Comparison of ENCODE assay signal across 1 cellular context in the genomic region with DNA sequence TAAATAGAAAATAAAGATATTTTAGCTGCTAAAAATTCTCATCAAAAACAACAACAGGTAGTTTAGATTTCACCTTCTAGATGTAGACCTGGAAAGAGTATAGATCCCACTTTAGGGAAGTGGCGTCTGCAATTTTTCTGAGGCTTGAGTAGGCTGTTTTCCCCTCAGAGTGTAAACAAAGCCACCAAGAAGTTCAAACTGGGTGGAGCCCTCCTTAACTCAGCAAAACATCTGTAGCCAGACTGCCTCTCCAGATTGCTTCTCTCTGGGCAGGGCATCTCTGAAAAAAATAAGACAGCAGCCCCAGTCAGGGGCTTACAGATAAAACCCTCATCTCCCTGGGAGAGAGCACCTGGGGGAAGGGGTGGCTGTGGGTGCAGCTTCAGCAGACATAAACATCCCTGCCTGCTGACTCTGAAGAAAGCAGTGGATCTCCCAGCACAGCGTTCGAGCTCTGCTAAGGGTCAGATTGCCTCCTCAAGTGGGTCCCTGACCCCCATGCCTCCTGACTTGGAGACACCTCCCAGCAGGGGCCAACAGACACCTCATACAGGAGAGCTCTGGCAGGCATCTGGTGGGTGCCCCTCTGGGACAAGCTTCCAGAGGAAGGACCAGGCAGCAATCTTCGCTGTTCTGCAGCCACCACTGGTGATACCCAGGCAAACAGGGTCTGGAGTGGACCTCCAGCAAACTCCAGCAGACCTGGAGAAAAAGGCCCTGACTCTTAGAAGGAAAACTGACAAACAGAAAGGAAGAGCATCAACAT.
TF ChIP-seq lines count a peak whose summit lies in the region.

No MANE protein-coding gene starts in this region.

TF ChIP-seq in K562, 482 proteins besides CTCF, POLR2A, EP300 and RAD21 (continued from another document):
- TF ChIP-seq TEAD4 (IDR thresholded peaks at IDR 0.05; ENCODE audit: low read length) (peak; percentile 87), TEAD4 (CRISPR knock-in tag; IDR thresholded peaks at IDR 0.05; ENCODE audit: borderline replicate concordance) (no peak), ZNF431 (CRISPR knock-in tag; IDR thresholded peaks at IDR 0.05) (no peak), ARID1B (IDR thresholded peaks at IDR 0.05) (peak; percentile 87), SRSF7 (optimal IDR thresholded peaks at IDR 0.05; ENCODE audit: low read depth, low read length) (no peak), STAT5A (IDR thresholded peaks at IDR 0.05; ENCODE audit: borderline replicate concordance, low read length) (peak; percentile 43; the same call in 1 of the 2 replicates), ZNF282 (CRISPR knock-in tag; IDR thresholded peaks at IDR 0.05) (no peak), KDM1A (IDR thresholded peaks at IDR 0.05) (peak; percentile 75 to 82), SMARCE1 (IDR thresholded peaks at IDR 0.05) (peak; percentile 38; the same call in 1 of the 2 replicates), SOX6 (IDR thresholded peaks at IDR 0.05) (peak; percentile 47; the same call in 1 of the 2 replicates), SPI1 (IDR thresholded peaks at IDR 0.05; ENCODE audit: borderline replicate concordance, low read depth, low read length) (peak; percentile 65; the same call in 1 of the 2 replicates), CBFA2T3 (IDR thresholded peaks at IDR 0.05) (peak; percentile 93), HNRNPUL1 (IDR thresholded peaks at IDR 0.05; ENCODE audit: low read length) (no peak), FOXK2 (conservative IDR thresholded peaks at IDR 0.05 in 1 of 2, IDR thresholded peaks at IDR 0.05 in 1 of 2; ENCODE audit: low read depth in 2 of 2) (peak; percentile 73 to 74), FOXA3 (CRISPR knock-in tag; conservative IDR thresholded peaks at IDR 0.05 in 1 of 2, IDR thresholded peaks at IDR 0.05 in 1 of 2) (0 out of 4 replicates have a peak, but pooled peaks of 1 of the 2 experiments have one; percentile 19), ZNF175 (CRISPR knock-in tag; IDR thresholded peaks at IDR 0.05; ENCODE audit: low read depth) (no peak), DPF2 (IDR thresholded peaks at IDR 0.05) (peak; percentile 67; the same call in 1 of the 2 replicates), NFXL1 (CRISPR knock-in tag; IDR thresholded peaks at IDR 0.05) (no peak), POLR2AphosphoS5 (IDR thresholded peaks at IDR 0.05; ENCODE audit: control insufficient read depth, insufficient read depth, low read depth, low read length) (peak; percentile 73), TAL1 (IDR thresholded peaks at IDR 0.05) (peak; percentile 88)
- TF ChIP-seq, protein P1, sequence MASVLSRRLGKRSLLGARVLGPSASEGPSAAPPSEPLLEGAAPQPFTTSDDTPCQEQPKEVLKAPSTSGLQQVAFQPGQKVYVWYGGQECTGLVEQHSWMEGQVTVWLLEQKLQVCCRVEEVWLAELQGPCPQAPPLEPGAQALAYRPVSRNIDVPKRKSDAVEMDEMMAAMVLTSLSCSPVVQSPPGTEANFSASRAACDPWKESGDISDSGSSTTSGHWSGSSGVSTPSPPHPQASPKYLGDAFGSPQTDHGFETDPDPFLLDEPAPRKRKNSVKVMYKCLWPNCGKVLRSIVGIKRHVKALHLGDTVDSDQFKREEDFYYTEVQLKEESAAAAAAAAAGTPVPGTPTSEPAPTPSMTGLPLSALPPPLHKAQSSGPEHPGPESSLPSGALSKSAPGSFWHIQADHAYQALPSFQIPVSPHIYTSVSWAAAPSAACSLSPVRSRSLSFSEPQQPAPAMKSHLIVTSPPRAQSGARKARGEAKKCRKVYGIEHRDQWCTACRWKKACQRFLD (CRISPR knock-in tag; IDR thresholded peaks at IDR 0.05): no peak
- TF ChIP-seq, protein P2, sequence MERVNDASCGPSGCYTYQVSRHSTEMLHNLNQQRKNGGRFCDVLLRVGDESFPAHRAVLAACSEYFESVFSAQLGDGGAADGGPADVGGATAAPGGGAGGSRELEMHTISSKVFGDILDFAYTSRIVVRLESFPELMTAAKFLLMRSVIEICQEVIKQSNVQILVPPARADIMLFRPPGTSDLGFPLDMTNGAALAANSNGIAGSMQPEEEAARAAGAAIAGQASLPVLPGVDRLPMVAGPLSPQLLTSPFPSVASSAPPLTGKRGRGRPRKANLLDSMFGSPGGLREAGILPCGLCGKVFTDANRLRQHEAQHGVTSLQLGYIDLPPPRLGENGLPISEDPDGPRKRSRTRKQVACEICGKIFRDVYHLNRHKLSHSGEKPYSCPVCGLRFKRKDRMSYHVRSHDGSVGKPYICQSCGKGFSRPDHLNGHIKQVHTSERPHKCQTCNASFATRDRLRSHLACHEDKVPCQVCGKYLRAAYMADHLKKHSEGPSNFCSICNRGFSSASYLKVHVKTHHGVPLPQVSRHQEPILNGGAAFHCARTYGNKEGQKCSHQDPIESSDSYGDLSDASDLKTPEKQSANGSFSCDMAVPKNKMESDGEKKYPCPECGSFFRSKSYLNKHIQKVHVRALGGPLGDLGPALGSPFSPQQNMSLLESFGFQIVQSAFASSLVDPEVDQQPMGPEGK (CRISPR knock-in tag; IDR thresholded peaks at IDR 0.05; ENCODE audit: borderline replicate concordance): no peak
- TF ChIP-seq, protein P3, sequence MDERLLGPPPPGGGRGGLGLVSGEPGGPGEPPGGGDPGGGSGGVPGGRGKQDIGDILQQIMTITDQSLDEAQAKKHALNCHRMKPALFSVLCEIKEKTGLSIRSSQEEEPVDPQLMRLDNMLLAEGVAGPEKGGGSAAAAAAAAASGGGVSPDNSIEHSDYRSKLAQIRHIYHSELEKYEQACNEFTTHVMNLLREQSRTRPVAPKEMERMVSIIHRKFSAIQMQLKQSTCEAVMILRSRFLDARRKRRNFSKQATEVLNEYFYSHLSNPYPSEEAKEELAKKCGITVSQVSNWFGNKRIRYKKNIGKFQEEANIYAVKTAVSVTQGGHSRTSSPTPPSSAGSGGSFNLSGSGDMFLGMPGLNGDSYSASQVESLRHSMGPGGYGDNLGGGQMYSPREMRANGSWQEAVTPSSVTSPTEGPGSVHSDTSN (CRISPR knock-in tag; IDR thresholded peaks at IDR 0.05; ENCODE audit: low read depth): no peak
- TF ChIP-seq, protein P3 (tag; conservative IDR thresholded peaks at IDR 0.05; ENCODE audit: low read depth): no peak
- TF ChIP-seq, protein P4, sequence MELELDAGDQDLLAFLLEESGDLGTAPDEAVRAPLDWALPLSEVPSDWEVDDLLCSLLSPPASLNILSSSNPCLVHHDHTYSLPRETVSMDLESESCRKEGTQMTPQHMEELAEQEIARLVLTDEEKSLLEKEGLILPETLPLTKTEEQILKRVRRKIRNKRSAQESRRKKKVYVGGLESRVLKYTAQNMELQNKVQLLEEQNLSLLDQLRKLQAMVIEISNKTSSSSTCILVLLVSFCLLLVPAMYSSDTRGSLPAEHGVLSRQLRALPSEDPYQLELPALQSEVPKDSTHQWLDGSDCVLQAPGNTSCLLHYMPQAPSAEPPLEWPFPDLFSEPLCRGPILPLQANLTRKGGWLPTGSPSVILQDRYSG (tag; conservative IDR thresholded peaks at IDR 0.05; ENCODE audit: low read depth): no peak
